ENCODE assay signal across 29 cellular contexts in the genomic region with DNA sequence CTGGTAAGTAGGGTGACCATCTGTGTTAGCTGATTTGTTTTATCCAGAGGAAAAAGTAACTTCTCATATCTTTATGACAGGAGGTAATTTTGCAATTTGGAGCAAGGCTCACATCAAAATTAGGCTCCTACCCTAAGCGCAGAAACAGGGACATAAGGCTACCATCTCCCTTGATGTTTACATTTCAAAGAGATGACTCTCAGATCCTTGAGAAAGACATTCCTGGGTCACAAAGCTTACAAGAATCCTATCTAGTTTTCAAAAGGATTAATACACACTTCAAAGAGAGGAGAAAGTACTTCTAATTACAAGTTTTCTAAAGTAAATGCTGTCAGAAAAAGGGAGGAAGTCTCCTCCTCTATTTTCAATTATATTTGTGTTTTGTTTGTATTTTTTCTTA. TPM values are rescaled to one million over a fixed set of nuclear protein-coding genes. Genes with fewer than 3 reads are reported as not detected.
"Had no signal": no experiment of that assay in that cellular context is flagged by ENCODE, and none has a peak within 500 bp of the region (broad histone marks: within the 10 kb centered on the region; RNA-seq: fewer than 3 reads in every experiment).

No MANE protein-coding gene starts in this region.

- DNase-seq: activated B cell treated with CpG ODN at 0.5 μM for 24 hours; activated CD4-positive, alpha-beta T cell treated with anti-CD3 and anti-CD28 coated beads for 4 hours; activated CD4-positive, alpha-beta T cell treated with anti-CD3 and anti-CD28 coated beads, Interleukin-2, amount 50 U/mL, for 48 hours; activated CD8-positive, alpha-beta memory T cell treated with anti-CD3 and anti-CD28 coated beads, Interleukin-2, amount 50 U/mL, for 48 hours; activated naive CD4-positive, alpha-beta T cell; activated T-cell treated with anti-CD3 and anti-CD28 coated beads, Interleukin-2, amount 50 U/mL, for 4 hours; amniotic stem cell; cerebellar nuclear complex; cortex of kidney; endodermal cell; foreskin melanocyte; immature natural killer cell; left ventricle myocardium inferior; mammary epithelial cell; right lobe of liver; stimulated activated CD4-positive, alpha-beta T cell treated with anti-CD3 and anti-CD28 coated beads, Interleukin-1b, Interleukin-23, amount 100 ng/mL, for 48 hours; substantia nigra; thyroid gland; upper lobe of right lung had no signal

- H3K9me3 ChIP-seq: left ventricle myocardium inferior, right lobe of liver, thyroid gland, upper lobe of right lung had no signal

- H3K36me3 Mint-ChIP-seq: activated naive CD8-positive, alpha-beta T cell; immature natural killer cell had no signal

- H3K27me3 ChIP-seq: right lobe of liver, thyroid gland, upper lobe of right lung had no signal

- FAIRE-seq: bronchial epithelial cell had no signal

- H3K4me3 ChIP-seq: left ventricle myocardium inferior, right lobe of liver, skin epidermis, thyroid gland, upper lobe of right lung had no signal

- H3K27ac Mint-ChIP-seq: activated B cell treated with CpG ODN at 0.5 μM for 24 hours; activated naive CD8-positive, alpha-beta T cell; activated T-helper 2 cell treated with anti-CD3 and anti-CD28 coated beads, Interferon-gamma antibody, Interleukin-2, Interleukin-4, amounts not matched to agents 10 μg/mL and 5 μg/mL and 100 μg/mL, durations not matched to agents 14 hours and 24 hours and 36 hours; endodermal cell; immature natural killer cell; nephron; stimulated activated naive CD8-positive, alpha-beta T cell treated with anti-CD3 and anti-CD28 coated beads, Interleukin-15, Interleukin-2, amounts not matched to agents 100 ng/mL and 50 ng/mL, for 24 hours; T-helper 1 cell treated with Interleukin-12 subunit alpha and Interleukin-12 subunit beta and Interleukin-4 antibody, amounts not matched to agents 30 μg/mL and 1 μg/mL, for 36 hours had no signal

- H3K4me1 Mint-ChIP-seq: activated B cell treated with CpG ODN at 0.5 μM for 24 hours, immature natural killer cell, nephron had no signal

- ATAC-seq: activated T-cell treated with anti-CD3 and anti-CD28 coated beads, Interleukin-2, amount 50 U/mL, for 4 hours; right lobe of liver; upper lobe of right lung had no signal

- H3K4me3 Mint-ChIP-seq: activated B cell treated with CpG ODN at 0.5 μM for 24 hours; activated naive CD8-positive, alpha-beta T cell; activated T-cell treated with anti-CD3 and anti-CD28 coated beads, Interleukin-2, amount 50 U/mL, for 4 hours; endodermal cell; immature natural killer cell; nephron; stimulated activated naive CD8-positive, alpha-beta T cell treated with anti-CD3 and anti-CD28 coated beads, Interleukin-15, Interleukin-2, amounts not matched to agents 100 ng/mL and 50 ng/mL, for 24 hours; T-helper 1 cell treated with Interleukin-12 subunit alpha and Interleukin-12 subunit beta and Interleukin-4 antibody, amounts not matched to agents 30 μg/mL and 1 μg/mL, for 36 hours had no signal

- H3K4me1 ChIP-seq: left ventricle myocardium inferior, right lobe of liver, thyroid gland, upper lobe of right lung had no signal

- H3K9me3 Mint-ChIP-seq: activated B cell treated with CpG ODN at 0.5 μM for 24 hours; activated T-cell treated with anti-CD3 and anti-CD28 coated beads, Interleukin-2, amount 50 U/mL, for 4 hours; activated T-helper 2 cell treated with anti-CD3 and anti-CD28 coated beads, Interferon-gamma antibody, Interleukin-2, Interleukin-4, amounts not matched to agents 10 μg/mL and 5 μg/mL and 100 μg/mL, durations not matched to agents 14 hours and 24 hours and 36 hours; endodermal cell; nephron; stimulated activated naive CD8-positive, alpha-beta T cell treated with anti-CD3 and anti-CD28 coated beads, Interleukin-15, Interleukin-2, amounts not matched to agents 100 ng/mL and 50 ng/mL, for 24 hours; T-helper 1 cell treated with Interleukin-12 subunit alpha and Interleukin-12 subunit beta and Interleukin-4 antibody, amounts not matched to agents 30 μg/mL and 1 μg/mL, for 36 hours had no signal

- H3K27ac ChIP-seq: epithelial cell of prostate, left ventricle myocardium inferior, right lobe of liver, skin epidermis, thyroid gland, upper lobe of right lung had no signal

- H3K36me3 ChIP-seq: left ventricle myocardium inferior, right lobe of liver, thyroid gland, upper lobe of right lung had no signal

RNA-seq across cellular contexts. Expression of gene ZPLD1, which starts 7.0 kb away (rescaled TPM):
- total RNA-seq: activated B cell treated with CpG ODN at 0.5 μM for 24 hours; activated CD8-positive, alpha-beta memory T cell treated with anti-CD3 and anti-CD28 coated beads for 36 hours; activated T-cell treated with anti-CD3 and anti-CD28 coated beads, Interleukin-2, amount 50 U/mL, for 4 hours; activated T-helper 2 cell treated with anti-CD3 and anti-CD28 coated beads, Interferon-gamma antibody, Interleukin-2, Interleukin-4, amounts not matched to agents 10 μg/mL and 5 μg/mL and 100 μg/mL, durations not matched to agents 14 hours and 24 hours and 36 hours; left ventricle myocardium inferior; mononuclear cell; upper lobe of right lung had no signal
